9 cellular contexts compared by ENCODE assay signal in the genomic region with DNA sequence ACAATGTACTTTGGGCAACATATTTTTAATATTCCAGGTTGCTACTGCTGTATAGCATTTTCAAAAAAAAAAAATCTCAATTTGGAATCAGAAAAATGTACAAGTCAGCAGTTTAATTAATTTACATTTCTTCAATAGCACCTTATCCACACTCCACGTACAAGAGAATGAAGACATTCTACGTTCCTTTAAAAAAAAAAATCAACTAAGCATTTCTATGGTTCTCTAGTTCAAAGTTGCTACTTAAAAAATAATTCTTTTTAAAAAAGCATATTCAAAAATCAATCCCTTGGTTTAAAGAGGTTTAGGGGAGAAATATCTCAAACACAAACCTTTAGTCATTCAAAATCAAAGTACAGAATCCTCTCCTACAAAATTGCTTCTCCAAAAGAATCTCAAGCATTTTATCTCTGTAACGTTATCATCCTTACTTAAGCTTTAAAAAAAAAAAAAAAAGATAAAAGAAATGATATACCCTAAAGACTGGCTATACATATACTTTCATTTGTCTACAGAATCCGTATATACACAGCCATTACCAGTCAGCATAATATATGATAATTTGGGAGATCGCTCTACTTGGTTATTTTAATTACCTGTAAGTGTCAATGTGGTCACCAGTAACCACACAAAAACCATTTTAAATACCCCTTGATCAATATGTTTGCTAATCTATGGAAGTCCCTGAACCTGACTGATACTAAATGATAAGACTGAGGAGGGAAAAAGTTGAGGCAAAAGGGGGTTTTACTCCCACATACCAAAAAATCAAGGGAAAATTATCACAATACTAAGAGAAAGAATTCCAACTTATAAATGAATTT. TPM values are rescaled to one million over a fixed set of nuclear protein-coding genes. Genes with fewer than 3 reads are reported as not detected.
DNase-seq lines count a peak whose midpoint lies in the region; ATAC-seq, FAIRE-seq and TF ChIP-seq lines count a peak whose summit lies in the region.
"Had no signal": no experiment of that assay in that cellular context is flagged by ENCODE, and none has a peak within 500 bp of the region (broad histone marks: within the 10 kb centered on the region; RNA-seq: fewer than 3 reads in every experiment).

No MANE protein-coding gene starts in this region.

- DNase-seq in stimulated activated naive CD8-positive, alpha-beta T cell treated with anti-CD3 and anti-CD28 coated beads, Interleukin-15, Interleukin-2, amounts not matched to agents 100 U/mL and 50 U/mL, for 24 hours, result no peak
- DNase-seq in adipocyte (ENCODE audit: low read depth) (no peak), kidney (no peak), SW480 (ENCODE audit: low spot score) (no peak), D721Med (ENCODE audit: insufficient read length, low spot score) (no peak), NCI-H146 treated with DMSO at 0.1 percent for 48 hours (lab: John Stamatoyannopoulos, UW; ENCODE audit: unreplicated experiment) (no peak)
- DNase-seq: H7 had no signal

- no peak overlapping the region for H3K27ac Mint-ChIP-seq in stimulated activated naive CD8-positive, alpha-beta T cell treated with anti-CD3 and anti-CD28 coated beads, Interleukin-15, Interleukin-2, amounts not matched to agents 100 ng/mL and 50 ng/mL, for 24 hours

- FAIRE-seq in kidney (lab: Jason Lieb, UNC) (peak; percentile 21), D721Med (lab: Jason Lieb, UNC) (no peak)

- peaks cover 3% of the 10 kb centered on the region for H3K36me3 Mint-ChIP-seq in stimulated activated naive CD8-positive, alpha-beta T cell treated with anti-CD3 and anti-CD28 coated beads, Interleukin-15, Interleukin-2, amounts not matched to agents 100 ng/mL and 50 ng/mL, for 24 hours (ENCODE audit: low read depth)

- peak overlapping the region; percentile 89 for H3K4me3 Mint-ChIP-seq in stimulated activated naive CD8-positive, alpha-beta T cell treated with anti-CD3 and anti-CD28 coated beads, Interleukin-15, Interleukin-2, amounts not matched to agents 100 ng/mL and 50 ng/mL, for 24 hours

- H3K4me3 ChIP-seq in adipocyte (ENCODE audit: low read length) (peak overlapping the region; percentile 89), kidney (ENCODE audit: low read length in 2 of 2) (peak overlapping the region in 1 of 2 donors; percentile 77)

- H3K9me3 ChIP-seq in adipocyte (ENCODE audit: control insufficient read depth, low read length) (no peaks in the 10 kb centered on the region), kidney (ENCODE audit: control insufficient read depth in 1 of 2, low read length in 2 of 2) (no peaks in the 10 kb centered on the region)

- H3K9ac ChIP-seq in adipocyte (ENCODE audit: low read length), result peak overlapping the region; percentile 95
- no peak overlapping the region for H3K9ac ChIP-seq in kidney (ENCODE audit: low read length in 2 of 2)

- TF ChIP-seq CTCF in kidney (IDR thresholded peaks at IDR 0.05; ENCODE audit: borderline replicate concordance, extremely low read depth, insufficient read depth), result no peak
- TF ChIP-seq CTCF in D721Med (IDR thresholded peaks at IDR 0.05; ENCODE audit: insufficient read depth, missing control alignments), result no peak

- peaks cover 57% of the 10 kb centered on the region for H3K4me1 Mint-ChIP-seq in stimulated activated naive CD8-positive, alpha-beta T cell treated with anti-CD3 and anti-CD28 coated beads, Interleukin-15, Interleukin-2, amounts not matched to agents 100 ng/mL and 50 ng/mL, for 24 hours (ENCODE audit: low read depth)

- ATAC-seq in stimulated activated naive CD8-positive, alpha-beta T cell treated with anti-CD3 and anti-CD28 coated beads, Interleukin-15, Interleukin-2, amounts not matched to agents 100 U/mL and 50 U/mL, for 24 hours, result no peak
- no peak for ATAC-seq in GM21367 (IDR thresholded peaks at IDR 0.05; ENCODE audit: unreplicated experiment)

- H3K27me3 Mint-ChIP-seq in stimulated activated naive CD8-positive, alpha-beta T cell treated with anti-CD3 and anti-CD28 coated beads, Interleukin-15, Interleukin-2, amounts not matched to agents 100 ng/mL and 50 ng/mL, for 24 hours, result no peaks in the 10 kb centered on the region

- H3K36me3 ChIP-seq in adipocyte (ENCODE audit: control insufficient read depth, insufficient read depth, low read length, severe bottlenecking) (no peaks in the 10 kb centered on the region), kidney (ENCODE audit: control insufficient read depth in 1 of 2, insufficient read depth in 2 of 2, low read length in 2 of 2) (no peaks in the 10 kb centered on the region)

- H3K27me3 ChIP-seq in adipocyte (replicated peaks; ENCODE audit: control insufficient read depth, insufficient read depth, low read length), result no peaks in the 10 kb centered on the region

- H3K27ac ChIP-seq in kidney (ENCODE audit: low read depth in 2 of 2, low read length in 2 of 2), result no peak overlapping the region

- intact Hi-C loops in kidney (cut with DNase I), result loop anchor here (10.0 kb wide), 1 partner anchor 330 kb away; no protein-coding TSS in a partner anchor

- H3K9me3 Mint-ChIP-seq in stimulated activated naive CD8-positive, alpha-beta T cell treated with anti-CD3 and anti-CD28 coated beads, Interleukin-15, Interleukin-2, amounts not matched to agents 100 ng/mL and 50 ng/mL, for 24 hours, result no peaks in the 10 kb centered on the region

- H3K4me1 ChIP-seq in adipocyte (ENCODE audit: control insufficient read depth, insufficient read depth, low read length), result peaks cover 25% of the 10 kb centered on the region
- peaks cover 6 to 14% of the 10 kb centered on the region in 2 donors for H3K4me1 ChIP-seq in kidney (ENCODE audit: control insufficient read depth in 1 of 2, insufficient read depth in 1 of 2, low read depth in 1 of 2, low read length in 2 of 2)

RNA-seq across cellular contexts. Expression of gene MED13L, which starts 2.7 kb away (rescaled TPM):
- total RNA-seq in kidney, result 153 TPM
- 7.1 TPM for polyA plus RNA-seq in kidney (ENCODE audit: insufficient read depth, low read depth, low replicate concordance)
